In the genomic region with DNA sequence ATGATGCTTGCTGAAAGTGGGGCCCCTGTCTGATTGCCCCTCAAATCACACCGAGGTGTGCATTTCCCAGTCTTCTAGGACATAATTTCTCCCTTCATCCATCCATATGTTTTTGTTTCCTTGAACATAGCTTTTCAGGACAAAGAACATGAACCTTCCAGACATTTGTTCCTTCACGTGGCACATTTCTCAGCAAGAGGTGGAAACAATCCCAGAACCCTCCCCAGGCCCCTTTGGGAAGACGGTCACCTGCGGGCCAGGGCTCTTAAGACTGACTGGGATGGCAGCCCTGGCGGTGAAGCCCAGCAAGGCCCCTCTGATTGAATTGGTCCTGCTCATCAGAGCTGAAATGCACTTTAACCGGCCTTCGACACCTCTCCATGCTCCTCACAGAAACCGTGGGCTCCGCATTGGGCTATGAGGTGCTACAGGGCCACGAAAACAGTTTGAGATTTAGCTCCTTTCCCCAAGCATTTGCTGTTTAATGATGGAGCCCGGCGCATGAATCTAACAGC, we compare ENCODE assay signal across 15 cellular contexts.
A peak's percentile ranks its signal among the peaks of the same experiment; 100 is the strongest.
DNase-seq lines count a peak whose midpoint lies in the region; ATAC-seq and TF ChIP-seq lines count a peak whose summit lies in the region.
"Had no signal": no experiment of that assay in that cellular context is flagged by ENCODE, and none has a peak within 500 bp of the region (broad histone marks: within the 10 kb centered on the region; RNA-seq: fewer than 3 reads in every experiment).

No MANE protein-coding gene starts in this region.

- H3K4me3 Mint-ChIP-seq in osteocyte (ENCODE audit: unreplicated experiment) = no peak overlapping the region
- H3K4me3 Mint-ChIP-seq: B cell; CD4-positive, alpha-beta T cell; CD8-positive, alpha-beta T cell had no signal

- in situ Hi-C loops in G401 (cut with HindIII; ENCODE audit: low sequenced_read_pairs) = no loop called here

- no peaks in the 10 kb centered on the region for H3K4me1 Mint-ChIP-seq in osteocyte (ENCODE audit: unreplicated experiment)
- H3K4me1 Mint-ChIP-seq: B cell had no signal

- DNase-seq in G401 (ENCODE audit: low spot score) = peak; percentile 69
- DNase-seq in cerebellum (ENCODE audit: low spot score) = peak; percentile 28
- DNase-seq in osteocyte (ENCODE audit: extremely low spot score, unreplicated experiment) = peak; percentile 75
- DNase-seq in activated CD4-positive, alpha-beta T cell treated with anti-CD3 and anti-CD28 coated beads for 4 hours = no peak
- DNase-seq: AML-193; Caco-2; Calu3; CD4-positive, alpha-beta T cell; CD8-positive, alpha-beta T cell; DMS79 treated with DMSO at 0.1 percent for 48 hours; GDM1 had no signal

- no peaks in the 10 kb centered on the region for H3K36me3 Mint-ChIP-seq in osteocyte (ENCODE audit: unreplicated experiment)
- H3K36me3 Mint-ChIP-seq: CD8-positive, alpha-beta T cell had no signal

- H3K9me3 Mint-ChIP-seq in osteocyte (ENCODE audit: unreplicated experiment) = peaks cover 39% of the 10 kb centered on the region
- H3K9me3 Mint-ChIP-seq: CD4-positive, alpha-beta T cell had no signal

- H3K27me3 Mint-ChIP-seq in osteocyte (ENCODE audit: unreplicated experiment) = no peaks in the 10 kb centered on the region
- H3K27me3 Mint-ChIP-seq: B cell; CD4-positive, alpha-beta T cell had no signal

- no peak for TF ChIP-seq CTCF in osteocyte (IDR thresholded peaks at IDR 0.05)

- ATAC-seq in HG02970 (IDR thresholded peaks at IDR 0.05; ENCODE audit: low FRiP score, unreplicated experiment) = no peak
- ATAC-seq: A549; CD8-positive, alpha-beta T cell; GM12878 had no signal

- no peak overlapping the region for H3K27ac Mint-ChIP-seq in osteocyte (ENCODE audit: unreplicated experiment)
- H3K27ac Mint-ChIP-seq: B cell; CD4-positive, alpha-beta T cell; CD8-positive, alpha-beta T cell had no signal

Comparison
In these comparisons a context has a peak if more than half of its experiments do, and no peak if none do; other contexts are left out.
1. DNase-seq: peak in G401 (single experiment), cerebellum (single experiment) and osteocyte (single experiment); none in activated CD4-positive, alpha-beta T cell treated with anti-CD3 and anti-CD28 coated beads for 4 hours (0 of 2).